In the genomic region with DNA sequence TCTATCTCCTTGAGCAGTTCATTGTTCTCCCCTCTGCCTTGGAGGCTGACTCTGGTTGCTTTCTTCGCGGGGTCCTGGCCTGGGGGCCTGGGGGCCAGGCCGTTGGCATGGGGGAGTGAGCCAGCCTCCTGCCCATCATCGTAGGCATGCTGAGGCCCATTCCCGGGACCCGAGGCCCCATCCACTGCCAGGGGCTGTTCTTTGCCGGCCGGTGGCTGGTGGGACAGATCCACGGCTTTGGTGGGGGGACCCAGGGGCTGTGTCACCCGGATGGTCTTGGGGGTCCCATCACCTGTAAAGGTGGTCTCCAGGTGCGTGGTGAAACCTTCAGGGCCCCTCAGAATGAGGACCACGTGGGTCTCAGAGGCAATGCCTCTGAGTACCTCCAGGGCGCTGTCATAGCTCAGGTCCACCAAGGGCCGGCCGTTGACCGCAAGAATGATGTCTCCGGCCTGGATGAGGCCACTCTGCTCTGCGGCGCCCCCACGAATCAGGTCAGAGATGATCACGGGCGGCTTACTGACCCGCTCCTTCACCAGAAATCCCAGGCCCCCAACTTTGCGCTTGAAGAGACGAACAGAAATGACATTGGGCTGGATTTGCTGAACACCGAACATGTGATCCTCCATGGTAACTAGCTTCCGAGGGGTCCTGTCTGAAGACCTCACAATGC, we compare ENCODE assay signal across 22 cellular contexts. TPM values are rescaled to one million over a fixed set of nuclear protein-coding genes. Genes with fewer than 3 reads are reported as not detected.
DNase-seq lines count a peak whose midpoint lies in the region; ATAC-seq, FAIRE-seq and TF ChIP-seq lines count a peak whose summit lies in the region.
"Had no signal": no experiment of that assay in that cellular context is flagged by ENCODE, and none has a peak within 500 bp of the region (broad histone marks: within the 10 kb centered on the region; RNA-seq: fewer than 3 reads in every experiment).

No MANE protein-coding gene starts in this region.

- no peaks in the 10 kb centered on the region for H3K9me1 ChIP-seq in K562 (ENCODE audit: control insufficient read depth, insufficient read depth, low read length)

- intact Hi-C loops in A673 (cut with micrococcal nuclease; ENCODE audit: unreplicated experiment), result no loop called here
- intact Hi-C loops in K562 (cut with micrococcal nuclease), result no loop called here

- ATAC-seq in K562 (peak; percentile 58; the same call in 1 of the 3 replicates), HG02938 (IDR thresholded peaks at IDR 0.05; ENCODE audit: unreplicated experiment) (no peak), GM18517 (IDR thresholded peaks at IDR 0.05; ENCODE audit: unreplicated experiment) (no peak), HG03469 (IDR thresholded peaks at IDR 0.05; ENCODE audit: unreplicated experiment) (no peak)
- ATAC-seq: A549, GM12878 had no signal

- no peak overlapping the region for H2AFZ ChIP-seq in K562 (ENCODE audit: low read depth, low read length)

- no peak for TF ChIP-seq CTCF in A673 (conservative IDR thresholded peaks at IDR 0.05; ENCODE audit: low read depth, low read length)
- TF ChIP-seq CTCF in K562 (IDR thresholded peaks at IDR 0.05 in 2 of 3, conservative IDR thresholded peaks at IDR 0.05 in 1 of 3; ENCODE audit: insufficient read depth in 2 of 3, low read depth in 1 of 3, low read length in 3 of 3), result peak in 1 of 3 experiments; percentile 15; a peak in 1 of 6 replicates
- no peak for TF ChIP-seq CTCF in neural crest cell (conservative IDR thresholded peaks at IDR 0.05)

- POLR2A ChIA-PET in A673 (lab: Charles Lee; ENCODE audit: low non-redundant PET), result interaction anchor here (0.6 kb wide), 1 partner anchor 128 kb away, joined by 3 read pairs; no protein-coding TSS in a partner anchor
- POLR2A ChIA-PET in K562 (lab: Yijun Ruan, JAX), result no interaction called here

- TF ChIP-seq POLR2A in K562 (conservative IDR thresholded peaks at IDR 0.05), result no peak

- FAIRE-seq in K562 (lab: Jason Lieb, UNC), result no peak
- FAIRE-seq: A549, GM12878 had no signal

- H3K27ac ChIP-seq in A673 (ENCODE audit: low read depth, low read length, poor library complexity, severe bottlenecking), result no peak overlapping the region
- H3K27ac ChIP-seq in K562 (ENCODE audit: extremely low read depth, low read depth, low read length), result no peak overlapping the region
- H3K27ac ChIP-seq: 22Rv1, A549, HL-60 had no signal

- no peak overlapping the region for H3K4me3 ChIP-seq in A673 (ENCODE audit: low read depth, low read length, poor library complexity, severe bottlenecking)
- H3K4me3 ChIP-seq in H7 (ENCODE audit: insufficient read depth, low read depth, low read length), result no peak overlapping the region
- H3K4me3 ChIP-seq in K562, result no peak overlapping the region
- H3K4me3 ChIP-seq: A549, GM12878 had no signal

- TF ChIP-seq EP300 in K562 (IDR thresholded peaks at IDR 0.05; ENCODE audit: low read length), result no peak

- H3K27me3 ChIP-seq in A673 (replicated peaks; ENCODE audit: insufficient read depth, low read depth, low read length, poor library complexity), result no peaks in the 10 kb centered on the region
- no peaks in the 10 kb centered on the region for H3K27me3 ChIP-seq in H7 (ENCODE audit: control insufficient read depth, insufficient read depth, low read length)
- H3K27me3 ChIP-seq in K562 (ENCODE audit: control insufficient read depth in 2 of 2, insufficient read depth in 2 of 2, low read length in 2 of 2), result peaks cover 18 to 51% of the 10 kb centered on the region in 2 experiments

- no peaks in the 10 kb centered on the region for H3K79me2 ChIP-seq in K562 (ENCODE audit: control insufficient read depth, insufficient read depth, low read length)

- WGBS in K562 (ENCODE audit: insufficient coverage, low coverage, missing lambda C conversion rate), result 4% methylated on average over 26 of the region's 27 CpGs

- peak overlapping the region; percentile 78 for H3K27ac Mint-ChIP-seq in neural crest cell (ENCODE audit: unreplicated experiment)
- H3K27ac Mint-ChIP-seq: CD4-positive, CD25-positive, alpha-beta regulatory T cell; CD8-positive, alpha-beta memory T cell had no signal

- H3K27me3 Mint-ChIP-seq in neural crest cell (ENCODE audit: low read depth), result peaks cover 50% of the 10 kb centered on the region

- H3K4me3 Mint-ChIP-seq in neural crest cell, result no peak overlapping the region
- H3K4me3 Mint-ChIP-seq: CD4-positive, CD25-positive, alpha-beta regulatory T cell; CD8-positive, alpha-beta memory T cell had no signal

- no peaks in the 10 kb centered on the region for H3K9me3 ChIP-seq in A673 (ENCODE audit: low read depth, low read length, poor library complexity, severe bottlenecking)
- no peaks in the 10 kb centered on the region for H3K9me3 ChIP-seq in K562 (replicated peaks; ENCODE audit: control insufficient read depth, insufficient read depth, low read depth, low read length)
- H3K9me3 ChIP-seq: A549 had no signal

- TF ChIP-seq RAD21 in K562 (CRISPR knock-in tag; conservative IDR thresholded peaks at IDR 0.05 in 1 of 2, IDR thresholded peaks at IDR 0.05 in 1 of 2), result no peak

- H3K36me3 Mint-ChIP-seq in neural crest cell (ENCODE audit: low read depth), result no peaks in the 10 kb centered on the region
- H3K36me3 Mint-ChIP-seq: CD4-positive, CD25-positive, alpha-beta regulatory T cell; CD8-positive, alpha-beta memory T cell had no signal

- peaks cover 7% of the 10 kb centered on the region for H3K36me3 ChIP-seq in A673 (ENCODE audit: insufficient read depth, low read length, poor library complexity, severe bottlenecking)
- H3K36me3 ChIP-seq in H7 (replicated peaks; ENCODE audit: control insufficient read depth, insufficient read depth, low read length), result no peaks in the 10 kb centered on the region
- no peaks in the 10 kb centered on the region for H3K36me3 ChIP-seq in K562 (ENCODE audit: control insufficient read depth, insufficient read depth, low read length)

- no peaks in the 10 kb centered on the region for H3K4me1 Mint-ChIP-seq in neural crest cell
- H3K4me1 Mint-ChIP-seq: CD4-positive, CD25-positive, alpha-beta regulatory T cell; CD8-positive, alpha-beta memory T cell had no signal

- in situ Hi-C loops in K562 (cut with MboI), result no loop called here

- BruUV-seq in A673 (replicated peaks; lab: Mats Ljungman, UMichigan), result TSS peak; percentile 33
- BruUV-seq in K562 (replicated peaks; lab: Mats Ljungman, UMichigan), result no TSS peak

- no peaks in the 10 kb centered on the region for H3K9me3 Mint-ChIP-seq in neural crest cell

- no peaks in the 10 kb centered on the region for H4K20me1 ChIP-seq in K562 (replicated peaks; ENCODE audit: control insufficient read depth, insufficient read depth, low read length)

- H3K4me1 ChIP-seq in A673 (ENCODE audit: insufficient read depth, low read length, poor library complexity, severe bottlenecking) (peaks cover 50% of the 10 kb centered on the region), K562 (replicated peaks in 1 of 2; ENCODE audit: control insufficient read depth in 2 of 2, insufficient read depth in 2 of 2, low read length in 2 of 2) (no peaks in the 10 kb centered on the region)

- no peak overlapping the region for H3K4me2 ChIP-seq in K562 (ENCODE audit: insufficient read depth, low read length)

- DNase-seq in A673 (ENCODE audit: low spot score) (no peak), H7 (peak; percentile 60), K562 (ENCODE audit: extremely low read depth in 1 of 4, low spot score in 3 of 4) (no peak), neural crest cell (ENCODE audit: low read depth, low spot score) (no peak)
- DNase-seq in stimulated activated CD4-positive, alpha-beta T cell treated with anti-CD3 and anti-CD28 coated beads, Interleukin-4, amount 100 ng/mL, for 1 hour, result no peak
- DNase-seq: C1 segment of cervical spinal cord; CD4-positive, CD25-positive, alpha-beta regulatory T cell; CD8-positive, alpha-beta memory T cell; COR-L47; DMS 273 treated with DMSO at 0.1 percent for 48 hours; DND-41; EL had no signal

- CTCF ChIA-PET in A673 (lab: Charles Lee), result no interaction called here
- CTCF ChIA-PET in K562 (lab: Yijun Ruan, JAX; ENCODE audit: low intra/inter-chr PET ratio), result no interaction called here

- H3K9ac ChIP-seq in K562 (ENCODE audit: insufficient read depth in 1 of 2, low read depth in 2 of 2, low read length in 2 of 2), result no peak overlapping the region

TF ChIP-seq in K562, 482 proteins besides CTCF, POLR2A, EP300 and RAD21 (continues in another document):
- TF ChIP-seq POLR2G (IDR thresholded peaks at IDR 0.05; ENCODE audit: low read depth, low read length), result no peak
- no peak for TF ChIP-seq ZNF140 (CRISPR knock-in tag; IDR thresholded peaks at IDR 0.05)
- no peak for TF ChIP-seq TCF3 (CRISPR knock-in tag; IDR thresholded peaks at IDR 0.05)
- TF ChIP-seq FOXK2 (conservative IDR thresholded peaks at IDR 0.05 in 1 of 2, IDR thresholded peaks at IDR 0.05 in 1 of 2; ENCODE audit: low read depth in 2 of 2), result no peak

RNA-seq across cellular contexts. Expression of a gene that starts 30.8 kb away (rescaled TPM):
- total RNA-seq in A673 (2021) (18.0 and 25.2 TPM in 2 replicates), K562 (2014; rRNA removed) (not detected in 2 replicates), K562 (2014; rRNA removed; fragmentation: Illumina TruSeq; extraction: Trizol) (not detected in 2 replicates), K562 (2015; rRNA removed; fragmentation: Illumina TruSeq; extraction: Trizol) (not detected in 2 replicates), K562 (2021) (0.02 TPM in 1 of 2 replicates, not detected in the other), neural crest cell (0.07 and 0.16 TPM in 2 replicates)
- 0.35 and 0.48 TPM in 2 replicates for total RNA-seq in H7 (2014; rRNA removed; shearing (Covaris generic))
- not detected in 2 replicates for total RNA-seq in K562 (2011; cell fraction: chromatin; rRNA removed; ENCODE audit: low replicate concordance)
- not detected in 2 replicates for total RNA-seq in K562 (2011; cell fraction: nucleolus; rRNA removed)
- total RNA-seq in K562 (2011; cell fraction: nucleoplasm; rRNA removed), result not detected in 2 replicates
- polyA plus RNA-seq in K562 (2011; rRNA removed) (not detected in 2 replicates), K562 (2014; fragmentation: Illumina TruSeq; extraction: Trizol) (not detected in 2 replicates), K562 (2014; fragmentation: Nextera tagmentation; extraction: Ambion mirVana) (not detected), K562 (2014; rRNA removed) (not detected in 2 replicates)
- not detected in 2 replicates for polyA plus RNA-seq in K562 (2011; cell fraction: cytosol; rRNA removed)
- not detected in 2 replicates for polyA plus RNA-seq in K562 (2011; cell fraction: nucleus; rRNA removed)
- polyA plus RNA-seq in K562 (2012), result not detected in 2 replicates
- polyA minus RNA-seq in K562 (2011; rRNA and poly(A)+ RNA removed), result not detected in 2 replicates
- polyA minus RNA-seq in K562 (2011; cell fraction: cytosol; rRNA and poly(A)+ RNA removed), result not detected in 2 replicates
- polyA minus RNA-seq in K562 (2011; cell fraction: nucleus; rRNA and poly(A)+ RNA removed), result not detected in 2 replicates
- total RNA-seq: CD4-positive, CD25-positive, alpha-beta regulatory T cell; CD8-positive, alpha-beta memory T cell; G401; GM12878; H4 had no signal
- polyA plus RNA-seq: AG04450; CD4-positive, CD25-positive, alpha-beta regulatory T cell; CD8-positive, alpha-beta memory T cell had no signal

Comparison
In these comparisons a context has a peak if more than half of its experiments do, and no peak if none do; other contexts are left out.
1. RNA of a gene that starts 30.8 kb away (total RNA-seq): 18.0 to 25.2 TPM in A673; 0.35 to 0.48 TPM in H7, 0.07 to 0.16 TPM in neural crest cell and 0.02 TPM in K562; every median in the first group is over 10 times any median in the second.